17 cellular contexts compared by ENCODE assay signal in genomic region chr12:15995801-15996200, GRCh38.
"Had no signal": no experiment of that assay in that cellular context is flagged by ENCODE, and none has a peak within 500 bp of the region (broad histone marks: within the 10 kb centered on the region; RNA-seq: fewer than 3 reads in every experiment).

No MANE protein-coding gene starts in this region.

- H3K27ac ChIP-seq: colonic mucosa, epithelial cell of prostate, esophagus squamous epithelium, gastrocnemius medialis, left ventricle myocardium inferior, lower lobe of right lung had no signal

- H3K4me3 ChIP-seq: colonic mucosa, esophagus squamous epithelium, gastrocnemius medialis, heart left ventricle, left ventricle myocardium inferior, lower lobe of right lung, mucosa of descending colon had no signal

- DNase-seq: cerebellar nuclear complex; colonic mucosa; cortex of kidney; effector CD8-positive, alpha-beta T cell; effector memory CD8-positive, alpha-beta T cell; esophagus squamous epithelium; foreskin melanocyte; glutamatergic neuron; immature natural killer cell; kidney; left ventricle myocardium inferior; lower lobe of right lung had no signal

- H3K36me3 ChIP-seq: gastrocnemius medialis, lower lobe of right lung had no signal

- H3K4me1 ChIP-seq: esophagus squamous epithelium, lower lobe of right lung had no signal

- H3K9me3 ChIP-seq: colonic mucosa, esophagus squamous epithelium, gastrocnemius medialis, heart left ventricle, left ventricle myocardium inferior, lower lobe of right lung, mucosa of descending colon had no signal

- ATAC-seq: effector memory CD8-positive, alpha-beta T cell; esophagus mucosa had no signal

- H3K27me3 ChIP-seq: colonic mucosa, esophagus squamous epithelium, gastrocnemius medialis, heart left ventricle had no signal
